30 cellular contexts compared by ENCODE assay signal in genomic region chr11:10211470-10211869, GRCh38.
"Had no signal": no experiment of that assay in that cellular context is flagged by ENCODE, and none has a peak within 500 bp of the region (broad histone marks: within the 10 kb centered on the region; RNA-seq: fewer than 3 reads in every experiment).

No MANE protein-coding gene starts in this region.

- H3K27ac ChIP-seq: dorsolateral prefrontal cortex, epithelial cell of prostate, foreskin keratinocyte, gastroesophageal sphincter, heart left ventricle, hepatocyte, neural progenitor cell, parathyroid adenoma, suprapubic skin, thyroid gland, vagina had no signal

- H3K36me3 Mint-ChIP-seq: mesothelial cell of epicardium, naive B cell had no signal

- H3K9me3 ChIP-seq: gastroesophageal sphincter, heart left ventricle, mucosa of descending colon, suprapubic skin, thyroid gland, vagina had no signal

- H3K4me1 Mint-ChIP-seq: nephron; neural progenitor cell; stimulated activated naive CD8-positive, alpha-beta T cell treated with anti-CD3 and anti-CD28 coated beads, Interleukin-15, amount 100 ng/mL, for 72 hours had no signal

- H3K79me2 ChIP-seq: parathyroid adenoma had no signal

- DNase-seq: dorsolateral prefrontal cortex; effector CD4-positive, alpha-beta T cell; foreskin keratinocyte; heart left ventricle; kidney; mesenchymal stem cell; mucosa of descending colon; naive B cell; stimulated activated CD4-positive, alpha-beta T cell treated with anti-CD3 and anti-CD28 coated beads, Interleukin-12 subunit alpha, Interleukin-12 subunit beta, amount 100 ng/mL, for 4 hours; stimulated activated CD4-positive, alpha-beta T cell treated with anti-CD3 and anti-CD28 coated beads, Interleukin-1b, Interleukin-23, amount 100 ng/mL, for 48 hours; stimulated activated CD4-positive, alpha-beta T cell treated with anti-CD3 and anti-CD28 coated beads, Interleukin-4, amount 100 ng/mL, for 1 hour; stimulated activated CD8-positive, alpha-beta memory T cell treated with anti-CD3 and anti-CD28 coated beads, Interleukin-4, amount 100 ng/mL, for 48 hours; stimulated activated naive CD4-positive, alpha-beta T cell; stimulated activated naive CD8-positive, alpha-beta T cell treated with anti-CD3 and anti-CD28 coated beads, Interleukin-15, amount 100 ng/mL, for 72 hours; thyroid gland; trophoblast cell had no signal

- ATAC-seq: esophagus mucosa; foreskin keratinocyte; gastroesophageal sphincter; heart left ventricle; left lobe of liver; mucosa of descending colon; sciatic nerve; stimulated activated naive CD8-positive, alpha-beta T cell treated with anti-CD3 and anti-CD28 coated beads, Interleukin-15, amount 100 ng/mL, for 72 hours had no signal

- H3K27me3 Mint-ChIP-seq: naive B cell; progenitor cell of endocrine pancreas; stimulated activated naive CD8-positive, alpha-beta T cell treated with anti-CD3 and anti-CD28 coated beads, Interleukin-15, amount 100 ng/mL, for 72 hours had no signal

- H3K36me3 ChIP-seq: gastroesophageal sphincter, heart left ventricle, neural progenitor cell, suprapubic skin, thyroid gland, vagina had no signal

- H3K4me2 ChIP-seq: hepatocyte, neural progenitor cell, smooth muscle cell had no signal

- H3K27ac Mint-ChIP-seq: mesothelial cell of epicardium; naive B cell; nephron; neural progenitor cell; progenitor cell of endocrine pancreas; stimulated activated naive CD8-positive, alpha-beta T cell treated with anti-CD3 and anti-CD28 coated beads, Interleukin-15, amount 100 ng/mL, for 72 hours had no signal

- H3K4me3 Mint-ChIP-seq: mesothelial cell of epicardium; naive B cell; nephron; neural progenitor cell; stimulated activated naive CD8-positive, alpha-beta T cell treated with anti-CD3 and anti-CD28 coated beads, Interleukin-15, amount 100 ng/mL, for 72 hours had no signal

- H3K9me3 Mint-ChIP-seq: mesothelial cell of epicardium; naive B cell; stimulated activated naive CD8-positive, alpha-beta T cell treated with anti-CD3 and anti-CD28 coated beads, Interleukin-15, amount 100 ng/mL, for 72 hours had no signal

- H3K27me3 ChIP-seq: dorsolateral prefrontal cortex, foreskin keratinocyte, gastroesophageal sphincter, heart left ventricle, hepatocyte, neural progenitor cell, suprapubic skin, thyroid gland, vagina had no signal

- H3K9ac ChIP-seq: neural progenitor cell, parathyroid adenoma had no signal

- H2AFZ ChIP-seq: hepatocyte, neural progenitor cell, parathyroid adenoma had no signal

- H3K4me3 ChIP-seq: dorsolateral prefrontal cortex, gastroesophageal sphincter, heart left ventricle, hepatocyte, mucosa of descending colon, neural progenitor cell, smooth muscle cell, suprapubic skin, thyroid gland, vagina had no signal

- H3K4me1 ChIP-seq: foreskin keratinocyte, neural progenitor cell, parathyroid adenoma, thyroid gland, vagina had no signal

- FAIRE-seq: kidney had no signal
